In genomic region chr4:82235346-82235745, GRCh38 we compare ENCODE assay signal across 34 cellular contexts.
"Had no signal": no experiment of that assay in that cellular context is flagged by ENCODE, and none has a peak within 500 bp of the region (broad histone marks: within the 10 kb centered on the region; RNA-seq: fewer than 3 reads in every experiment).

No MANE protein-coding gene starts in this region.

- H3K4me3 ChIP-seq: MG63 had no signal

- DNase-seq: Karpas-422, Kasumi-1, MG63, MM.1S, MV-4-11, NCI-H1048, NCI-H1092, NCI-H1092 treated with DMSO at 0.1 percent for 48 hours, NCI-H1105, NCI-H1105 treated with DMSO at 0.1 percent for 48 hours, NCI-H1417, NCI-H1417 treated with DMSO at 0.1 percent for 48 hours, NCI-H1436, NCI-H1436 treated with DMSO at 0.1 percent for 48 hours, NCI-H146, NCI-H1694, NCI-H1694 treated with DMSO at 0.1 percent for 48 hours, NCI-H187, NCI-H187 treated with DMSO at 0.1 percent for 48 hours, NCI-H1930, NCI-H2029, NCI-H2029 treated with DMSO at 0.1 percent for 48 hours, NCI-H2081, NCI-H2081 treated with DMSO at 0.1 percent for 48 hours, NCI-H2107, NCI-H2171, NCI-H2171 treated with DMSO at 0.1 percent for 48 hours, NCI-H2227 treated with DMSO at 0.1 percent for 48 hours, NCI-H226, NCI-H345, NCI-H446, NCI-H446 treated with DMSO at 0.1 percent for 48 hours, NCI-H510A, NCI-H510A treated with DMSO at 0.1 percent for 48 hours had no signal

- H3K9me3 ChIP-seq: MG63 had no signal

- H3K36me3 ChIP-seq: MG63 had no signal

- H3K27me3 ChIP-seq: MG63 had no signal
